8 cellular contexts compared by ENCODE assay signal in genomic region chr1:234975122-234975940, GRCh38.
A peak's percentile ranks its signal among the peaks of the same experiment; 100 is the strongest.
DNase-seq lines count a peak whose midpoint lies in the region; ATAC-seq and TF ChIP-seq lines count a peak whose summit lies in the region.

No MANE protein-coding gene starts in this region.

- no peak for TF ChIP-seq CTCF in neural crest cell (conservative IDR thresholded peaks at IDR 0.05)
- no peak for TF ChIP-seq CTCF in GM10266 (IDR thresholded peaks at IDR 0.05; ENCODE audit: control insufficient read depth, insufficient read depth, low read depth, missing control alignments)

- H3K9me3 Mint-ChIP-seq in activated CD8-positive, alpha-beta memory T cell treated with anti-CD3 and anti-CD28 coated beads, Interleukin-2, amount 10 ng/mL, durations not matched to agents 7 days and 5 days (ENCODE audit: low read depth) = no peaks in the 10 kb centered on the region
- H3K9me3 Mint-ChIP-seq in dendritic cell treated with granulocyte-macrophage colony-stimulating factor and Interleukin-4, amounts not matched to agents 40 ng/mL and 50 ng/mL, for 4 days = no peaks in the 10 kb centered on the region
- H3K9me3 Mint-ChIP-seq in neural crest cell = no peaks in the 10 kb centered on the region

- intact Hi-C loops in dendritic cell treated with granulocyte-macrophage colony-stimulating factor and Interleukin-4, amounts not matched to agents 40 ng/mL and 50 ng/mL, for 4 days (cut with micrococcal nuclease) = loop anchor here (5.0 kb wide), 3 partner anchors 33 to 478 kb away; no protein-coding TSS in a partner anchor

- peak; percentile 15 for ATAC-seq in activated CD8-positive, alpha-beta memory T cell treated with anti-CD3 and anti-CD28 coated beads, Interleukin-2, amount 10 ng/mL, durations not matched to agents 7 days and 5 days

- no peak overlapping the region for H3K4me3 Mint-ChIP-seq in activated CD8-positive, alpha-beta memory T cell treated with anti-CD3 and anti-CD28 coated beads, Interleukin-2, amount 10 ng/mL, durations not matched to agents 7 days and 5 days
- H3K4me3 Mint-ChIP-seq in dendritic cell treated with granulocyte-macrophage colony-stimulating factor and Interleukin-4, amounts not matched to agents 40 ng/mL and 50 ng/mL, for 4 days = peak overlapping the region; percentile 21
- no peak overlapping the region for H3K4me3 Mint-ChIP-seq in neural crest cell

- H3K36me3 Mint-ChIP-seq in activated CD8-positive, alpha-beta memory T cell treated with anti-CD3 and anti-CD28 coated beads, Interleukin-2, amount 10 ng/mL, durations not matched to agents 7 days and 5 days = peaks cover 2% of the 10 kb centered on the region
- H3K36me3 Mint-ChIP-seq in dendritic cell treated with granulocyte-macrophage colony-stimulating factor and Interleukin-4, amounts not matched to agents 40 ng/mL and 50 ng/mL, for 4 days (ENCODE audit: low read depth) = peaks cover 51% of the 10 kb centered on the region
- no peaks in the 10 kb centered on the region for H3K36me3 Mint-ChIP-seq in neural crest cell (ENCODE audit: low read depth)

- H3K4me1 Mint-ChIP-seq in activated CD8-positive, alpha-beta memory T cell treated with anti-CD3 and anti-CD28 coated beads, Interleukin-2, amount 10 ng/mL, durations not matched to agents 7 days and 5 days = peaks cover 83% of the 10 kb centered on the region
- H3K4me1 Mint-ChIP-seq in dendritic cell treated with granulocyte-macrophage colony-stimulating factor and Interleukin-4, amounts not matched to agents 40 ng/mL and 50 ng/mL, for 4 days (ENCODE audit: low read depth) = peaks cover 97% of the 10 kb centered on the region
- peaks cover 77% of the 10 kb centered on the region for H3K4me1 Mint-ChIP-seq in neural crest cell

- no peak for DNase-seq in activated CD8-positive, alpha-beta memory T cell treated with anti-CD3 and anti-CD28 coated beads, Interleukin-2, amount 10 ng/mL, durations not matched to agents 7 days and 5 days
- no peak for DNase-seq in activated CD8-positive, alpha-beta memory T cell treated with anti-CD3 and anti-CD28 coated beads, Interleukin-2, amount 50 U/mL, for 4 hours
- DNase-seq in OCI-M2 (lab: John Stamatoyannopoulos, UW; ENCODE audit: unreplicated experiment) = peak; percentile 90
- DNase-seq in neural crest cell (ENCODE audit: low read depth, low spot score) = no peak
- no peak for DNase-seq in HPDE6-E6E7 (ENCODE audit: extremely low spot score)
- no peak for DNase-seq in GM10266 (ENCODE audit: extremely low spot score)
- DNase-seq in activated CD4-positive, alpha-beta T cell treated with anti-CD3 and anti-CD28 coated beads for 48 hours = no peak

- H3K27me3 Mint-ChIP-seq in activated CD8-positive, alpha-beta memory T cell treated with anti-CD3 and anti-CD28 coated beads, Interleukin-2, amount 10 ng/mL, durations not matched to agents 7 days and 5 days = no peaks in the 10 kb centered on the region
- no peaks in the 10 kb centered on the region for H3K27me3 Mint-ChIP-seq in dendritic cell treated with granulocyte-macrophage colony-stimulating factor and Interleukin-4, amounts not matched to agents 40 ng/mL and 50 ng/mL, for 4 days
- H3K27me3 Mint-ChIP-seq in neural crest cell (ENCODE audit: low read depth) = no peaks in the 10 kb centered on the region

- peak overlapping the region; percentile 57 for H3K27ac Mint-ChIP-seq in activated CD8-positive, alpha-beta memory T cell treated with anti-CD3 and anti-CD28 coated beads, Interleukin-2, amount 10 ng/mL, durations not matched to agents 7 days and 5 days
- peak overlapping the region; percentile 98 for H3K27ac Mint-ChIP-seq in dendritic cell treated with granulocyte-macrophage colony-stimulating factor and Interleukin-4, amounts not matched to agents 40 ng/mL and 50 ng/mL, for 4 days
- H3K27ac Mint-ChIP-seq in neural crest cell (ENCODE audit: unreplicated experiment) = peak overlapping the region; percentile 28

- CTCF ChIA-PET in activated CD8-positive, alpha-beta memory T cell treated with anti-CD3 and anti-CD28 coated beads, Interleukin-2, amount 10 ng/mL, durations not matched to agents 7 days and 5 days (lab: Charles Lee) = interaction anchor here (0.7 to 1.9 kb wide), 9 partner anchors 10 to 476 kb away, joined by 3 to 7 read pairs (median 3); no protein-coding TSS in a partner anchor

Comparison
In these comparisons a context has a peak if more than half of its experiments do, and no peak if none do; other contexts are left out.
1. H3K27ac Mint-ChIP-seq: peak in every context shown above with its lines; median percentile 98 in dendritic cell treated with granulocyte-macrophage colony-stimulating factor and Interleukin-4, amounts not matched to agents 40 ng/mL and 50 ng/mL, for 4 days; 57 in activated CD8-positive, alpha-beta memory T cell treated with anti-CD3 and anti-CD28 coated beads, Interleukin-2, amount 10 ng/mL, durations not matched to agents 7 days and 5 days; 28 in neural crest cell.